In genomic region chr1:36088577-36089392, GRCh38 we compare ENCODE assay signal across 1 cellular context.
A peak's percentile ranks its signal among the peaks of the same experiment; 100 is the strongest.
TF ChIP-seq lines count a peak whose summit lies in the region.

Gene ADPRS (plus strand): TSS chr1:36088892. CDS start chr1:36088905, 13 bp downstream.

TF ChIP-seq in HepG2, 621 proteins besides CTCF, POLR2A, EP300 and RAD21 (continued from another document and continues in another):
- peak; percentile 94 for TF ChIP-seq ZNF138 (CRISPR knock-in tag; IDR thresholded peaks at IDR 0.05; ENCODE audit: low read depth)
- TF ChIP-seq SNAI1 (CRISPR knock-in tag; IDR thresholded peaks at IDR 0.05; ENCODE audit: borderline replicate concordance), result no peak
- TF ChIP-seq MED8 (CRISPR knock-in tag; IDR thresholded peaks at IDR 0.05; ENCODE audit: insufficient replicate concordance), result peak; percentile 76
- TF ChIP-seq NFE2L1 (CRISPR knock-in tag; IDR thresholded peaks at IDR 0.05; ENCODE audit: borderline replicate concordance), result peak; percentile 76; the same call in 1 of the 2 replicates
- TF ChIP-seq MYC (CRISPR knock-in tag; IDR thresholded peaks at IDR 0.05; ENCODE audit: borderline replicate concordance), result peak; percentile 92
- TF ChIP-seq ERF (CRISPR knock-in tag; IDR thresholded peaks at IDR 0.05), result peak; percentile 93
- TF ChIP-seq IRF9 (CRISPR knock-in tag; IDR thresholded peaks at IDR 0.05; ENCODE audit: borderline replicate concordance), result peak; percentile 97; the same call in 1 of the 2 replicates
- TF ChIP-seq ZNF512 (CRISPR knock-in tag; IDR thresholded peaks at IDR 0.05), result peak; percentile 39; the same call in 1 of the 2 replicates
- peak; percentile 50; the same call in 1 of the 2 replicates for TF ChIP-seq NR1H2 (CRISPR knock-in tag; IDR thresholded peaks at IDR 0.05; ENCODE audit: borderline replicate concordance, low read depth)
- TF ChIP-seq LCORL (IDR thresholded peaks at IDR 0.05), result no peak
- 0 out of 2 replicates have a peak, but pooled peaks have one; percentile 69 for TF ChIP-seq LCORL (CRISPR knock-in tag; IDR thresholded peaks at IDR 0.05)
- TF ChIP-seq BHLHE40 (IDR thresholded peaks at IDR 0.05; ENCODE audit: low read length), result 0 out of 2 replicates have a peak, but pooled peaks have one; percentile 12
- peak; percentile 95; the same call in 1 of the 2 replicates for TF ChIP-seq ZNF790 (CRISPR knock-in tag; IDR thresholded peaks at IDR 0.05; ENCODE audit: borderline replicate concordance)
- TF ChIP-seq THAP9 (CRISPR knock-in tag; IDR thresholded peaks at IDR 0.05; ENCODE audit: borderline replicate concordance), result peak; percentile 86
- TF ChIP-seq MTF1 (CRISPR knock-in tag; IDR thresholded peaks at IDR 0.05), result peak; percentile 80
- TF ChIP-seq ZNF567 (CRISPR knock-in tag; IDR thresholded peaks at IDR 0.05; ENCODE audit: borderline replicate concordance), result peak; percentile 99; the same call in 1 of the 2 replicates
- TF ChIP-seq ZNF850 (CRISPR knock-in tag; conservative IDR thresholded peaks at IDR 0.05), result peak; percentile 90; the same call in 1 of the 2 replicates
- TF ChIP-seq KIAA2018 (CRISPR knock-in tag; IDR thresholded peaks at IDR 0.05; ENCODE audit: borderline replicate concordance), result 0 out of 2 replicates have a peak, but pooled peaks have one; percentile 78
- TF ChIP-seq HMGXB3 (CRISPR knock-in tag; IDR thresholded peaks at IDR 0.05; ENCODE audit: borderline replicate concordance), result peak; percentile 82
- TF ChIP-seq THRA (CRISPR knock-in tag; IDR thresholded peaks at IDR 0.05; ENCODE audit: borderline replicate concordance), result peak; percentile 76; the same call in 1 of the 2 replicates
- TF ChIP-seq ZSCAN22 (CRISPR knock-in tag; IDR thresholded peaks at IDR 0.05), result 0 out of 2 replicates have a peak, but pooled peaks have one; percentile 38
- peak; percentile 95 for TF ChIP-seq ZBTB7B (CRISPR knock-in tag; IDR thresholded peaks at IDR 0.05)
- 0 out of 2 replicates have a peak, but pooled peaks have one; percentile 82 for TF ChIP-seq ZNF354B (CRISPR knock-in tag; IDR thresholded peaks at IDR 0.05)
- TF ChIP-seq SMAD3 (CRISPR knock-in tag; IDR thresholded peaks at IDR 0.05), result peak; percentile 86
- TF ChIP-seq E2F1 (CRISPR knock-in tag; IDR thresholded peaks at IDR 0.05), result peak; percentile 93
- peak; percentile 2; the same call in 1 of the 2 replicates for TF ChIP-seq ZNF383 (CRISPR knock-in tag; IDR thresholded peaks at IDR 0.05; ENCODE audit: borderline replicate concordance)
- TF ChIP-seq REL (CRISPR knock-in tag; conservative IDR thresholded peaks at IDR 0.05), result 0 out of 2 replicates have a peak, but pooled peaks have one; percentile 37
- TF ChIP-seq KAT7 (CRISPR knock-in tag; IDR thresholded peaks at IDR 0.05; ENCODE audit: borderline replicate concordance), result peak; percentile 99
- peak; percentile 23; the same call in 1 of the 2 replicates for TF ChIP-seq CAMTA2 (CRISPR knock-in tag; IDR thresholded peaks at IDR 0.05; ENCODE audit: borderline replicate concordance)
- TF ChIP-seq ZNF275 (CRISPR knock-in tag; IDR thresholded peaks at IDR 0.05; ENCODE audit: borderline replicate concordance), result peak; percentile 95
